14 cellular contexts compared by ENCODE assay signal in the genomic region with DNA sequence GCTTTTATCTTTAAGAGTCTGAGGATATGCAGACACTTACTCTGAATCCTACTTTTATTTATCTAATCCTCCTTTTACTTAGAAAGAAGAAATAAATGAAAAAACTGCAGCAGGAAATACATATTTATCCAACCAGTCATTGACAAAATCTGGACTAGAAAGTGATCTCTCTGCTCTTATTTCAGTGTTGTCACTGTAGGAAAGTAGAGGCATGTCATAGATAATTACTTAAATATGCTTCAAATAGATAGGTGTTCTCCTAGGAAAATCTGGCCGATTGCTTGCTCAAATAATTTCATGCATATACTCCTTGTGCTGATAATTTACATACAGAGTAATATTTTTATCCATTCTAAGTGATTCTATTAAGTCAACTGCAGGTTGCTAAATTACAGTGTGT.
A peak's percentile ranks its signal among the peaks of the same experiment; 100 is the strongest.
DNase-seq lines count a peak whose midpoint lies in the region; ATAC-seq and TF ChIP-seq lines count a peak whose summit lies in the region.
"Had no signal": no experiment of that assay in that cellular context is flagged by ENCODE, and none has a peak within 500 bp of the region (broad histone marks: within the 10 kb centered on the region; RNA-seq: fewer than 3 reads in every experiment).

No MANE protein-coding gene starts in this region.

- DNase-seq in ELR (ENCODE audit: low read depth) (peak; percentile 2), NCI-H69 (lab: John Stamatoyannopoulos, UW) (peak; percentile 40), HuH-7.5 (ENCODE audit: low spot score) (no peak), GM03348 (ENCODE audit: low spot score) (no peak), AG08395 (ENCODE audit: low spot score) (no peak)
- DNase-seq: CD4-positive, CD25-positive, alpha-beta regulatory T cell; CD8-positive, alpha-beta T cell; DMS 273 treated with DMSO at 0.1 percent for 48 hours; DND-41; GF-D8; GM23248; H7; HCEC 1CT had no signal

- peak; percentile 51; the same call in 2 of the 3 replicates for ATAC-seq in SK-N-SH treated with all-trans-retinoic acid at 6 μM for 48 hours
- ATAC-seq: CD8-positive, alpha-beta T cell had no signal

TF ChIP-seq in SK-N-SH treated with all-trans-retinoic acid at 6 μM for 48 hours, 23 proteins besides CTCF, POLR2A, EP300 and RAD21:
- TF ChIP-seq ZNF70 (CRISPR knock-in tag; IDR thresholded peaks at IDR 0.05): no peak
- TF ChIP-seq TOX (CRISPR knock-in tag; IDR thresholded peaks at IDR 0.05; ENCODE audit: borderline replicate concordance): no peak
- TF ChIP-seq ZNF565 (CRISPR knock-in tag; conservative IDR thresholded peaks at IDR 0.05; ENCODE audit: low read depth): no peak
- TF ChIP-seq ARNTL (CRISPR knock-in tag; IDR thresholded peaks at IDR 0.05; ENCODE audit: borderline replicate concordance, low read depth): no peak
- TF ChIP-seq ZFP3 (CRISPR knock-in tag; IDR thresholded peaks at IDR 0.05): no peak
- TF ChIP-seq, protein P1, sequence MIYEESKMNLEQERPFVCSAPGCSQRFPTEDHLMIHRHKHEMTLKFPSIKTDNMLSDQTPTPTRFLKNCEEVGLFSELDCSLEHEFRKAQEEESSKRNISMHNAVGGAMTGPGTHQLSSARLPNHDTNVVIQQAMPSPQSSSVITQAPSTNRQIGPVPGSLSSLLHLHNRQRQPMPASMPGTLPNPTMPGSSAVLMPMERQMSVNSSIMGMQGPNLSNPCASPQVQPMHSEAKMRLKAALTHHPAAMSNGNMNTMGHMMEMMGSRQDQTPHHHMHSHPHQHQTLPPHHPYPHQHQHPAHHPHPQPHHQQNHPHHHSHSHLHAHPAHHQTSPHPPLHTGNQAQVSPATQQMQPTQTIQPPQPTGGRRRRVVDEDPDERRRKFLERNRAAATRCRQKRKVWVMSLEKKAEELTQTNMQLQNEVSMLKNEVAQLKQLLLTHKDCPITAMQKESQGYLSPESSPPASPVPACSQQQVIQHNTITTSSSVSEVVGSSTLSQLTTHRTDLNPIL (CRISPR knock-in tag; IDR thresholded peaks at IDR 0.05; ENCODE audit: low read depth): no peak
- no peak for TF ChIP-seq ZNF8 (CRISPR knock-in tag; IDR thresholded peaks at IDR 0.05)
- no peak for TF ChIP-seq GLIS3 (CRISPR knock-in tag; IDR thresholded peaks at IDR 0.05)
- TF ChIP-seq, protein P2, sequence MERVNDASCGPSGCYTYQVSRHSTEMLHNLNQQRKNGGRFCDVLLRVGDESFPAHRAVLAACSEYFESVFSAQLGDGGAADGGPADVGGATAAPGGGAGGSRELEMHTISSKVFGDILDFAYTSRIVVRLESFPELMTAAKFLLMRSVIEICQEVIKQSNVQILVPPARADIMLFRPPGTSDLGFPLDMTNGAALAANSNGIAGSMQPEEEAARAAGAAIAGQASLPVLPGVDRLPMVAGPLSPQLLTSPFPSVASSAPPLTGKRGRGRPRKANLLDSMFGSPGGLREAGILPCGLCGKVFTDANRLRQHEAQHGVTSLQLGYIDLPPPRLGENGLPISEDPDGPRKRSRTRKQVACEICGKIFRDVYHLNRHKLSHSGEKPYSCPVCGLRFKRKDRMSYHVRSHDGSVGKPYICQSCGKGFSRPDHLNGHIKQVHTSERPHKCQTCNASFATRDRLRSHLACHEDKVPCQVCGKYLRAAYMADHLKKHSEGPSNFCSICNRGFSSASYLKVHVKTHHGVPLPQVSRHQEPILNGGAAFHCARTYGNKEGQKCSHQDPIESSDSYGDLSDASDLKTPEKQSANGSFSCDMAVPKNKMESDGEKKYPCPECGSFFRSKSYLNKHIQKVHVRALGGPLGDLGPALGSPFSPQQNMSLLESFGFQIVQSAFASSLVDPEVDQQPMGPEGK (CRISPR knock-in tag; IDR thresholded peaks at IDR 0.05; ENCODE audit: borderline replicate concordance): no peak
- no peak for TF ChIP-seq OSR1 (CRISPR knock-in tag; IDR thresholded peaks at IDR 0.05)
- TF ChIP-seq TCF4 (CRISPR knock-in tag; IDR thresholded peaks at IDR 0.05; ENCODE audit: borderline replicate concordance): no peak
- no peak for TF ChIP-seq ISL1 (CRISPR knock-in tag; IDR thresholded peaks at IDR 0.05)
- TF ChIP-seq RARB (CRISPR knock-in tag; IDR thresholded peaks at IDR 0.05): no peak
- TF ChIP-seq CSDC2 (CRISPR knock-in tag; IDR thresholded peaks at IDR 0.05): no peak
- TF ChIP-seq, protein P3, sequence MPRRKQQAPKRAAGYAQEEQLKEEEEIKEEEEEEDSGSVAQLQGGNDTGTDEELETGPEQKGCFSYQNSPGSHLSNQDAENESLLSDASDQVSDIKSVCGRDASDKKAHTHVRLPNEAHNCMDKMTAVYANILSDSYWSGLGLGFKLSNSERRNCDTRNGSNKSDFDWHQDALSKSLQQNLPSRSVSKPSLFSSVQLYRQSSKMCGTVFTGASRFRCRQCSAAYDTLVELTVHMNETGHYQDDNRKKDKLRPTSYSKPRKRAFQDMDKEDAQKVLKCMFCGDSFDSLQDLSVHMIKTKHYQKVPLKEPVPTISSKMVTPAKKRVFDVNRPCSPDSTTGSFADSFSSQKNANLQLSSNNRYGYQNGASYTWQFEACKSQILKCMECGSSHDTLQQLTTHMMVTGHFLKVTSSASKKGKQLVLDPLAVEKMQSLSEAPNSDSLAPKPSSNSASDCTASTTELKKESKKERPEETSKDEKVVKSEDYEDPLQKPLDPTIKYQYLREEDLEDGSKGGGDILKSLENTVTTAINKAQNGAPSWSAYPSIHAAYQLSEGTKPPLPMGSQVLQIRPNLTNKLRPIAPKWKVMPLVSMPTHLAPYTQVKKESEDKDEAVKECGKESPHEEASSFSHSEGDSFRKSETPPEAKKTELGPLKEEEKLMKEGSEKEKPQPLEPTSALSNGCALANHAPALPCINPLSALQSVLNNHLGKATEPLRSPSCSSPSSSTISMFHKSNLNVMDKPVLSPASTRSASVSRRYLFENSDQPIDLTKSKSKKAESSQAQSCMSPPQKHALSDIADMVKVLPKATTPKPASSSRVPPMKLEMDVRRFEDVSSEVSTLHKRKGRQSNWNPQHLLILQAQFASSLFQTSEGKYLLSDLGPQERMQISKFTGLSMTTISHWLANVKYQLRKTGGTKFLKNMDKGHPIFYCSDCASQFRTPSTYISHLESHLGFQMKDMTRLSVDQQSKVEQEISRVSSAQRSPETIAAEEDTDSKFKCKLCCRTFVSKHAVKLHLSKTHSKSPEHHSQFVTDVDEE (CRISPR knock-in tag; IDR thresholded peaks at IDR 0.05): no peak
- TF ChIP-seq ZFP30 (CRISPR knock-in tag; IDR thresholded peaks at IDR 0.05): no peak
- TF ChIP-seq ESRRG (CRISPR knock-in tag; IDR thresholded peaks at IDR 0.05): no peak
- TF ChIP-seq PPARA (CRISPR knock-in tag; IDR thresholded peaks at IDR 0.05; ENCODE audit: borderline replicate concordance): no peak
- TF ChIP-seq, protein P4, sequence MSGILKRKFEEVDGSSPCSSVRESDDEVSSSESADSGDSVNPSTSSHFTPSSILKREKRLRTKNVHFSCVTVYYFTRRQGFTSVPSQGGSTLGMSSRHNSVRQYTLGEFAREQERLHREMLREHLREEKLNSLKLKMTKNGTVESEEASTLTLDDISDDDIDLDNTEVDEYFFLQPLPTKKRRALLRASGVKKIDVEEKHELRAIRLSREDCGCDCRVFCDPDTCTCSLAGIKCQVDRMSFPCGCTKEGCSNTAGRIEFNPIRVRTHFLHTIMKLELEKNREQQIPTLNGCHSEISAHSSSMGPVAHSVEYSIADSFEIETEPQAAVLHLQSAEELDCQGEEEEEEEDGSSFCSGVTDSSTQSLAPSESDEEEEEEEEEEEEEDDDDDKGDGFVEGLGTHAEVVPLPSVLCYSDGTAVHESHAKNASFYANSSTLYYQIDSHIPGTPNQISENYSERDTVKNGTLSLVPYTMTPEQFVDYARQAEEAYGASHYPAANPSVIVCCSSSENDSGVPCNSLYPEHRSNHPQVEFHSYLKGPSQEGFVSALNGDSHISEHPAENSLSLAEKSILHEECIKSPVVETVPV (CRISPR knock-in tag; IDR thresholded peaks at IDR 0.05): no peak
- TF ChIP-seq BACH2 (CRISPR knock-in tag; IDR thresholded peaks at IDR 0.05; ENCODE audit: borderline replicate concordance): no peak

Comparison
In these comparisons a context has a peak if more than half of its experiments do, and no peak if none do; other contexts are left out.
1. DNase-seq: peak in ELR (single experiment) and NCI-H69 (single experiment); none in HuH-7.5 (single experiment), GM03348 (single experiment) and AG08395 (single experiment).